18 cellular contexts compared by ENCODE assay signal in the genomic region with DNA sequence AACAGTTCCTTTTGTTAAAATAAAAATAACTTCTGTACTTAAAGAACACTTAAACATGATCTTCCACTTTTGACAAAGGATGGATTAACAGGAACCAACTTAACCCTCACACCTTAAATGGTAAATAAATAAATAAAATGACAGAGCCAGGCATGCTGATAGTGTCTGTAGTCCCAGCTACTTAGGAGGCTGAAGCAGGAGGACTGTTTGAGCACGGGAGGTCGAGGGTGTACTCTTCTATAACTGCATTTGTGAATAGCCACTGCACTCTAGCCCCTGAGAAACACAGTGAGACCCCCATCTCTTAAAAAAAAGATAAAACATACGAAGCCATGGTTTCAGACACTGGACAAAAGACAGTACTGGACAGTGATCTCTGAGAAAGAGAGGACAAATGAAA.
"Had no signal": no experiment of that assay in that cellular context is flagged by ENCODE, and none has a peak within 500 bp of the region (broad histone marks: within the 10 kb centered on the region; RNA-seq: fewer than 3 reads in every experiment).

No MANE protein-coding gene starts in this region.

- H3K27me3 Mint-ChIP-seq: activated B cell treated with CpG ODN at 0.5 μM for 24 hours; activated CD4-positive, alpha-beta T cell treated with anti-CD3 and anti-CD28 coated beads, Interleukin-2, amount 10 ng/mL, durations not matched to agents 24 days and 14 days; activated naive CD8-positive, alpha-beta T cell treated with anti-CD3 and anti-CD28 coated beads, Interleukin-2, amount 10 ng/mL, durations not matched to agents 7 days and 5 days; naive B cell had no signal

- H3K27ac ChIP-seq: cardiac muscle cell, colonic mucosa, vagina had no signal

- H3K4me3 ChIP-seq: cardiac muscle cell, colonic mucosa, lung, vagina had no signal

- ATAC-seq: left colon had no signal

- H3K9me3 ChIP-seq: colonic mucosa had no signal

- DNase-seq: activated B cell treated with CpG ODN at 0.5 μM for 24 hours; activated CD4-positive, alpha-beta T cell treated with anti-CD3 and anti-CD28 coated beads, Interleukin-2, amount 10 ng/mL, durations not matched to agents 24 days and 14 days; activated effector memory CD4-positive, alpha-beta T cell treated with Interleukin-2 at 50 U/mL for 16 hours; activated naive CD8-positive, alpha-beta T cell treated with anti-CD3 and anti-CD28 coated beads, Interleukin-2, amount 10 ng/mL, durations not matched to agents 7 days and 5 days; activated T-cell treated with anti-CD3 and anti-CD28 coated beads for 4 hours; aorta; colonic mucosa; effector CD4-positive, alpha-beta T cell; erythroblast; glutamatergic neuron; left colon; naive B cell; occipital lobe; stimulated activated CD4-positive, alpha-beta T cell treated with anti-CD3 and anti-CD28 coated beads, Interleukin-4, amount 100 ng/mL, for 4 hours had no signal

- H3K27ac Mint-ChIP-seq: activated B cell treated with CpG ODN at 0.5 μM for 24 hours; activated CD4-positive, alpha-beta T cell treated with anti-CD3 and anti-CD28 coated beads, Interleukin-2, amount 10 ng/mL, durations not matched to agents 24 days and 14 days; activated naive CD8-positive, alpha-beta T cell treated with anti-CD3 and anti-CD28 coated beads, Interleukin-2, amount 10 ng/mL, durations not matched to agents 7 days and 5 days; T-helper 1 cell treated with Interleukin-12 subunit alpha and Interleukin-12 subunit beta and Interleukin-4 antibody, amounts not matched to agents 30 μg/mL and 1 μg/mL, for 36 hours had no signal

- H3K27me3 ChIP-seq: cardiac muscle cell, colonic mucosa, vagina had no signal

- H3K36me3 ChIP-seq: colonic mucosa had no signal

- H3K4me3 Mint-ChIP-seq: activated B cell treated with CpG ODN at 0.5 μM for 24 hours; activated CD4-positive, alpha-beta T cell treated with anti-CD3 and anti-CD28 coated beads, Interleukin-2, amount 10 ng/mL, durations not matched to agents 24 days and 14 days; activated naive CD8-positive, alpha-beta T cell treated with anti-CD3 and anti-CD28 coated beads, Interleukin-2, amount 10 ng/mL, durations not matched to agents 7 days and 5 days; naive B cell; T-helper 1 cell treated with Interleukin-12 subunit alpha and Interleukin-12 subunit beta and Interleukin-4 antibody, amounts not matched to agents 30 μg/mL and 1 μg/mL, for 36 hours had no signal
